In genomic region chr1:15919316-15919715, GRCh38 we compare ENCODE assay signal across 10 cellular contexts. TPM values are rescaled to one million over a fixed set of nuclear protein-coding genes. Genes with fewer than 3 reads are reported as not detected.
A peak's percentile ranks its signal among the peaks of the same experiment; 100 is the strongest.
DNase-seq lines count a peak whose midpoint lies in the region; ATAC-seq and TF ChIP-seq lines count a peak whose summit lies in the region.
"Had no signal": no experiment of that assay in that cellular context is flagged by ENCODE, and none has a peak within 500 bp of the region (broad histone marks: within the 10 kb centered on the region; RNA-seq: fewer than 3 reads in every experiment).

No MANE protein-coding gene starts in this region.

- TF ChIP-seq RAD21 in Ishikawa (IDR thresholded peaks at IDR 0.05; ENCODE audit: low read depth), result no peak

- no peak for TF ChIP-seq EP300 in Ishikawa (IDR thresholded peaks at IDR 0.05; ENCODE audit: borderline replicate concordance)

- H3K9me3 ChIP-seq in MM.1S (replicated peaks; ENCODE audit: insufficient read depth, low read length), result no peaks in the 10 kb centered on the region
- H3K9me3 ChIP-seq: BLaER1 had no signal

- DNase-seq in activated T-cell treated with anti-CD3 and anti-CD28 coated beads for 24 hours (ENCODE audit: low read depth) (peak; percentile 65), endothelial cell (ENCODE audit: low spot score) (no peak), MM.1S (no peak), 8988T (no peak)
- no peak for DNase-seq in activated T-cell treated with anti-CD3 and anti-CD28 coated beads, Interleukin-2, amount 50 U/mL, for 1 hour
- DNase-seq in activated naive CD8-positive, alpha-beta T cell treated with anti-CD3 and anti-CD28 coated beads, Interleukin-2, amount 50 U/mL, for 24 hours, result peak; percentile 70
- DNase-seq in stimulated activated CD4-positive, alpha-beta T cell treated with anti-CD3 and anti-CD28 coated beads, Interleukin-2, amount 100 ng/mL, for 4 hours (ENCODE audit: low read depth), result peak; percentile 59

- H3K4me1 ChIP-seq in MM.1S (ENCODE audit: low read length), result no peaks in the 10 kb centered on the region

- no peaks in the 10 kb centered on the region for H3K9me2 ChIP-seq in MM.1S (replicated peaks; ENCODE audit: insufficient read depth, low read length)

- peak overlapping the region; percentile 80 for H3K27ac Mint-ChIP-seq in activated naive CD8-positive, alpha-beta T cell treated with anti-CD3 and anti-CD28 coated beads, Interleukin-2, amount 50 U/mL, for 24 hours
- no peak overlapping the region for H3K27ac Mint-ChIP-seq in endothelial cell (ENCODE audit: unreplicated experiment)

- H3K27me3 Mint-ChIP-seq in activated naive CD8-positive, alpha-beta T cell treated with anti-CD3 and anti-CD28 coated beads, Interleukin-2, amount 50 U/mL, for 24 hours, result no peaks in the 10 kb centered on the region
- peaks cover 5% of the 10 kb centered on the region for H3K27me3 Mint-ChIP-seq in endothelial cell (ENCODE audit: unreplicated experiment)

- no peaks in the 10 kb centered on the region for H3K9me3 Mint-ChIP-seq in activated naive CD8-positive, alpha-beta T cell treated with anti-CD3 and anti-CD28 coated beads, Interleukin-2, amount 50 U/mL, for 24 hours
- no peaks in the 10 kb centered on the region for H3K9me3 Mint-ChIP-seq in endothelial cell (ENCODE audit: unreplicated experiment)

- peak overlapping the region; percentile 56 for H3K4me3 Mint-ChIP-seq in activated naive CD8-positive, alpha-beta T cell treated with anti-CD3 and anti-CD28 coated beads, Interleukin-2, amount 50 U/mL, for 24 hours
- no peak overlapping the region for H3K4me3 Mint-ChIP-seq in endothelial cell (ENCODE audit: unreplicated experiment)

- peaks cover 70% of the 10 kb centered on the region for H3K36me3 Mint-ChIP-seq in activated naive CD8-positive, alpha-beta T cell treated with anti-CD3 and anti-CD28 coated beads, Interleukin-2, amount 50 U/mL, for 24 hours (ENCODE audit: low read depth)
- peaks cover 4% of the 10 kb centered on the region for H3K36me3 Mint-ChIP-seq in endothelial cell (ENCODE audit: low read depth, unreplicated experiment)

- H3K4me3 ChIP-seq in MM.1S (ENCODE audit: low read length), result no peak overlapping the region
- H3K4me3 ChIP-seq: BLaER1 had no signal

- H3F3A ChIP-seq in MM.1S (ENCODE audit: insufficient read depth, low read length), result no peaks in the 10 kb centered on the region

- H2AFZ ChIP-seq in MM.1S (ENCODE audit: low read length), result no peak overlapping the region

- H3K36me3 ChIP-seq in MM.1S (replicated peaks; ENCODE audit: insufficient read depth, low read length), result peaks cover 4% of the 10 kb centered on the region; the same call in 1 of the 2 replicates

- no peak overlapping the region for H3K4me2 ChIP-seq in MM.1S (ENCODE audit: low read depth, low read length)
- H3K4me2 ChIP-seq: BLaER1 had no signal

- H3K9ac ChIP-seq in MM.1S (ENCODE audit: low read length), result no peak overlapping the region
- H3K9ac ChIP-seq: BLaER1 had no signal

- peaks cover 8% of the 10 kb centered on the region; the same call in 1 of the 2 replicates for H4K20me1 ChIP-seq in MM.1S (ENCODE audit: insufficient read depth, low read length)

- TF ChIP-seq CTCF in endothelial cell (IDR thresholded peaks at IDR 0.05; ENCODE audit: unreplicated experiment) (no peak), MM.1S (IDR thresholded peaks at IDR 0.05; ENCODE audit: low read length) (no peak)

- peak; percentile 99 for ATAC-seq in activated naive CD8-positive, alpha-beta T cell treated with anti-CD3 and anti-CD28 coated beads, Interleukin-2, amount 50 U/mL, for 24 hours

- H3K27ac ChIP-seq in MM.1S (ENCODE audit: low read length), result no peak overlapping the region
- H3K27ac ChIP-seq: BLaER1, VCaP had no signal

- H3K27me3 ChIP-seq in MM.1S (replicated peaks; ENCODE audit: insufficient read depth, low read length), result no peaks in the 10 kb centered on the region
- H3K27me3 ChIP-seq: BLaER1 had no signal

- H3K79me2 ChIP-seq in MM.1S (ENCODE audit: low read length), result peaks cover 52% of the 10 kb centered on the region

- peaks cover 61% of the 10 kb centered on the region for H3K4me1 Mint-ChIP-seq in activated naive CD8-positive, alpha-beta T cell treated with anti-CD3 and anti-CD28 coated beads, Interleukin-2, amount 50 U/mL, for 24 hours
- H3K4me1 Mint-ChIP-seq in endothelial cell (ENCODE audit: unreplicated experiment), result no peaks in the 10 kb centered on the region

TF ChIP-seq in Ishikawa, 13 proteins besides CTCF, POLR2A, EP300 and RAD21:
- no peak for TF ChIP-seq TCF12 (IDR thresholded peaks at IDR 0.05; ENCODE audit: low read depth)
- TF ChIP-seq, protein P1, sequence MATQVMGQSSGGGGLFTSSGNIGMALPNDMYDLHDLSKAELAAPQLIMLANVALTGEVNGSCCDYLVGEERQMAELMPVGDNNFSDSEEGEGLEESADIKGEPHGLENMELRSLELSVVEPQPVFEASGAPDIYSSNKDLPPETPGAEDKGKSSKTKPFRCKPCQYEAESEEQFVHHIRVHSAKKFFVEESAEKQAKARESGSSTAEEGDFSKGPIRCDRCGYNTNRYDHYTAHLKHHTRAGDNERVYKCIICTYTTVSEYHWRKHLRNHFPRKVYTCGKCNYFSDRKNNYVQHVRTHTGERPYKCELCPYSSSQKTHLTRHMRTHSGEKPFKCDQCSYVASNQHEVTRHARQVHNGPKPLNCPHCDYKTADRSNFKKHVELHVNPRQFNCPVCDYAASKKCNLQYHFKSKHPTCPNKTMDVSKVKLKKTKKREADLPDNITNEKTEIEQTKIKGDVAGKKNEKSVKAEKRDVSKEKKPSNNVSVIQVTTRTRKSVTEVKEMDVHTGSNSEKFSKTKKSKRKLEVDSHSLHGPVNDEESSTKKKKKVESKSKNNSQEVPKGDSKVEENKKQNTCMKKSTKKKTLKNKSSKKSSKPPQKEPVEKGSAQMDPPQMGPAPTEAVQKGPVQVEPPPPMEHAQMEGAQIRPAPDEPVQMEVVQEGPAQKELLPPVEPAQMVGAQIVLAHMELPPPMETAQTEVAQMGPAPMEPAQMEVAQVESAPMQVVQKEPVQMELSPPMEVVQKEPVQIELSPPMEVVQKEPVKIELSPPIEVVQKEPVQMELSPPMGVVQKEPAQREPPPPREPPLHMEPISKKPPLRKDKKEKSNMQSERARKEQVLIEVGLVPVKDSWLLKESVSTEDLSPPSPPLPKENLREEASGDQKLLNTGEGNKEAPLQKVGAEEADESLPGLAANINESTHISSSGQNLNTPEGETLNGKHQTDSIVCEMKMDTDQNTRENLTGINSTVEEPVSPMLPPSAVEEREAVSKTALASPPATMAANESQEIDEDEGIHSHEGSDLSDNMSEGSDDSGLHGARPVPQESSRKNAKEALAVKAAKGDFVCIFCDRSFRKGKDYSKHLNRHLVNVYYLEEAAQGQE (IDR thresholded peaks at IDR 0.05; ENCODE audit: low read depth), result no peak
- TF ChIP-seq, protein P2, sequence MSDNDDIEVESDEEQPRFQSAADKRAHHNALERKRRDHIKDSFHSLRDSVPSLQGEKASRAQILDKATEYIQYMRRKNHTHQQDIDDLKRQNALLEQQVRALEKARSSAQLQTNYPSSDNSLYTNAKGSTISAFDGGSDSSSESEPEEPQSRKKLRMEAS (IDR thresholded peaks at IDR 0.05), result peak; percentile 44; the same call in 1 of the 2 replicates
- TF ChIP-seq CEBPB (IDR thresholded peaks at IDR 0.05), result no peak
- no peak for TF ChIP-seq FOXM1 (IDR thresholded peaks at IDR 0.05; ENCODE audit: borderline replicate concordance, low read depth)
- TF ChIP-seq NFIC (IDR thresholded peaks at IDR 0.05), result no peak
- TF ChIP-seq YY1 (IDR thresholded peaks at IDR 0.05; ENCODE audit: low read depth), result no peak
- TF ChIP-seq ZBTB7A (IDR thresholded peaks at IDR 0.05; ENCODE audit: low read depth), result no peak
- TF ChIP-seq CREB1 (IDR thresholded peaks at IDR 0.05; ENCODE audit: low read depth), result no peak
- no peak for TF ChIP-seq USF1 (IDR thresholded peaks at IDR 0.05)
- TF ChIP-seq TEAD4 (IDR thresholded peaks at IDR 0.05), result peak; percentile 67

RNA-seq across cellular contexts. Expression of gene ZBTB17, which starts 56.6 kb away (rescaled TPM):
- total RNA-seq in endothelial cell (ENCODE audit: unreplicated experiment), result 33.6 TPM

Comparison
In these comparisons a context has a peak if more than half of its experiments do, and no peak if none do; other contexts are left out.
1. DNase-seq: peak in activated T-cell treated with anti-CD3 and anti-CD28 coated beads for 24 hours (single experiment), activated naive CD8-positive, alpha-beta T cell treated with anti-CD3 and anti-CD28 coated beads, Interleukin-2, amount 50 U/mL, for 24 hours (single experiment) and stimulated activated CD4-positive, alpha-beta T cell treated with anti-CD3 and anti-CD28 coated beads, Interleukin-2, amount 100 ng/mL, for 4 hours (single experiment); none in activated T-cell treated with anti-CD3 and anti-CD28 coated beads, Interleukin-2, amount 50 U/mL, for 1 hour (single experiment), endothelial cell (single experiment), MM.1S (single experiment) and 8988T (single experiment).